ENCODE assay signal across 2 cellular contexts in genomic region chr15:45611305-45611704, GRCh38.
TF ChIP-seq lines count a peak whose summit lies in the region.

No MANE protein-coding gene starts in this region.

TF ChIP-seq in IMR-90, 13 proteins besides CTCF, POLR2A, EP300 and RAD21:
- TF ChIP-seq CHD1 (IDR thresholded peaks at IDR 0.05; ENCODE audit: low read depth, low read length) = no peak
- TF ChIP-seq SMC3 (IDR thresholded peaks at IDR 0.05; ENCODE audit: low read depth, low read length) = peak; percentile 47

TF ChIP-seq in GM12878, 131 proteins besides CTCF, POLR2A, EP300 and RAD21:
- TF ChIP-seq, protein P1, sequence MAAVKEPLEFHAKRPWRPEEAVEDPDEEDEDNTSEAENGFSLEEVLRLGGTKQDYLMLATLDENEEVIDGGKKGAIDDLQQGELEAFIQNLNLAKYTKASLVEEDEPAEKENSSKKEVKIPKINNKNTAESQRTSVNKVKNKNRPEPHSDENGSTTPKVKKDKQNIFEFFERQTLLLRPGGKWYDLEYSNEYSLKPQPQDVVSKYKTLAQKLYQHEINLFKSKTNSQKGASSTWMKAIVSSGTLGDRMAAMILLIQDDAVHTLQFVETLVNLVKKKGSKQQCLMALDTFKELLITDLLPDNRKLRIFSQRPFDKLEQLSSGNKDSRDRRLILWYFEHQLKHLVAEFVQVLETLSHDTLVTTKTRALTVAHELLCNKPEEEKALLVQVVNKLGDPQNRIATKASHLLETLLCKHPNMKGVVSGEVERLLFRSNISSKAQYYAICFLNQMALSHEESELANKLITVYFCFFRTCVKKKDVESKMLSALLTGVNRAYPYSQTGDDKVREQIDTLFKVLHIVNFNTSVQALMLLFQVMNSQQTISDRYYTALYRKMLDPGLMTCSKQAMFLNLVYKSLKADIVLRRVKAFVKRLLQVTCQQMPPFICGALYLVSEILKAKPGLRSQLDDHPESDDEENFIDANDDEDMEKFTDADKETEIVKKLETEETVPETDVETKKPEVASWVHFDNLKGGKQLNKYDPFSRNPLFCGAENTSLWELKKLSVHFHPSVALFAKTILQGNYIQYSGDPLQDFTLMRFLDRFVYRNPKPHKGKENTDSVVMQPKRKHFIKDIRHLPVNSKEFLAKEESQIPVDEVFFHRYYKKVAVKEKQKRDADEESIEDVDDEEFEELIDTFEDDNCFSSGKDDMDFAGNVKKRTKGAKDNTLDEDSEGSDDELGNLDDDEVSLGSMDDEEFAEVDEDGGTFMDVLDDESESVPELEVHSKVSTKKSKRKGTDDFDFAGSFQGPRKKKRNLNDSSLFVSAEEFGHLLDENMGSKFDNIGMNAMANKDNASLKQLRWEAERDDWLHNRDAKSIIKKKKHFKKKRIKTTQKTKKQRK (IDR thresholded peaks at IDR 0.05; ENCODE audit: low read depth, low read length) = no peak
- TF ChIP-seq SMC3 (IDR thresholded peaks at IDR 0.05; ENCODE audit: borderline replicate concordance, low read length) = peak; percentile 40; the same call in 1 of the 2 replicates
- TF ChIP-seq ZNF592 (IDR thresholded peaks at IDR 0.05) = 0 out of 2 replicates have a peak, but pooled peaks have one; percentile 8
